12 cellular contexts compared by ENCODE assay signal in genomic region chr11:59151761-59152160, GRCh38. TPM values are rescaled to one million over a fixed set of nuclear protein-coding genes. Genes with fewer than 3 reads are reported as not detected.
A peak's percentile ranks its signal among the peaks of the same experiment; 100 is the strongest.
DNase-seq lines count a peak whose midpoint lies in the region; ATAC-seq, FAIRE-seq and TF ChIP-seq lines count a peak whose summit lies in the region.
"Had no signal": no experiment of that assay in that cellular context is flagged by ENCODE, and none has a peak within 500 bp of the region (broad histone marks: within the 10 kb centered on the region; RNA-seq: fewer than 3 reads in every experiment).

No MANE protein-coding gene starts in this region.

- no peak for TF ChIP-seq CTCF in endothelial cell (IDR thresholded peaks at IDR 0.05; ENCODE audit: unreplicated experiment)

- no peaks in the 10 kb centered on the region for H3K9me3 Mint-ChIP-seq in activated CD8-positive, alpha-beta T cell treated with anti-CD3 and anti-CD28 coated beads, Interleukin-2, amount 10 ng/mL, durations not matched to agents 7 days and 5 days (ENCODE audit: insufficient read depth)
- H3K9me3 Mint-ChIP-seq in endothelial cell (ENCODE audit: unreplicated experiment): no peaks in the 10 kb centered on the region

- ATAC-seq in GM18498 (IDR thresholded peaks at IDR 0.05; ENCODE audit: unreplicated experiment): peak; percentile 55
- peak; percentile 43 for ATAC-seq in GM19397 (IDR thresholded peaks at IDR 0.05; ENCODE audit: unreplicated experiment)
- ATAC-seq in HG03025 (IDR thresholded peaks at IDR 0.05; ENCODE audit: low FRiP score, unreplicated experiment): peak; percentile 76
- no peak for ATAC-seq in activated CD8-positive, alpha-beta T cell treated with anti-CD3 and anti-CD28 coated beads, Interleukin-2, amount 10 ng/mL, durations not matched to agents 7 days and 5 days
- ATAC-seq in HG02840 (IDR thresholded peaks at IDR 0.05; ENCODE audit: low FRiP score, unreplicated experiment): no peak

- FAIRE-seq in small intestine (lab: Jason Lieb, UNC): no peak
- FAIRE-seq: D721Med had no signal

- no peaks in the 10 kb centered on the region for H3K27me3 ChIP-seq in small intestine (ENCODE audit: control insufficient read depth in 2 of 2, insufficient read depth in 2 of 2, low read length in 2 of 2)

- no peaks in the 10 kb centered on the region for H3K4me1 ChIP-seq in small intestine (ENCODE audit: control insufficient read depth in 2 of 2, insufficient read depth in 1 of 2, low read depth in 1 of 2, low read length in 1 of 2)
- H3K4me1 ChIP-seq: parathyroid adenoma had no signal

- H3K4me3 Mint-ChIP-seq in activated CD8-positive, alpha-beta T cell treated with anti-CD3 and anti-CD28 coated beads, Interleukin-2, amount 10 ng/mL, durations not matched to agents 7 days and 5 days: no peak overlapping the region
- H3K4me3 Mint-ChIP-seq in endothelial cell (ENCODE audit: unreplicated experiment): no peak overlapping the region

- peaks cover 75% of the 10 kb centered on the region for H3K36me3 Mint-ChIP-seq in activated CD8-positive, alpha-beta T cell treated with anti-CD3 and anti-CD28 coated beads, Interleukin-2, amount 10 ng/mL, durations not matched to agents 7 days and 5 days (ENCODE audit: low read depth)
- H3K36me3 Mint-ChIP-seq in endothelial cell (ENCODE audit: low read depth, unreplicated experiment): no peaks in the 10 kb centered on the region

- no peaks in the 10 kb centered on the region for H3K9me3 ChIP-seq in small intestine (ENCODE audit: control insufficient read depth, low read depth)

- no peak overlapping the region for H3K27ac ChIP-seq in small intestine (ENCODE audit: low read depth in 1 of 2, low read length in 1 of 2)
- H3K27ac ChIP-seq: parathyroid adenoma had no signal

- DNase-seq in activated CD8-positive, alpha-beta T cell treated with anti-CD3 and anti-CD28 coated beads, Interleukin-2, amount 10 ng/mL, durations not matched to agents 7 days and 5 days: no peak
- no peak for DNase-seq in small intestine
- DNase-seq in endothelial cell (ENCODE audit: low spot score): no peak
- no peak for DNase-seq in stimulated activated CD4-positive, alpha-beta T cell treated with anti-CD3 and anti-CD28 coated beads, Interleukin-4, amount 100 ng/mL, for 24 hours
- DNase-seq: activated CD4-positive, alpha-beta T cell treated with anti-CD3 and anti-CD28 coated beads, Interleukin-2, amount 50 U/mL, for 1 hour; NCI-H1930 had no signal

- H3K4me3 ChIP-seq in small intestine (ENCODE audit: low read depth in 1 of 2, low read length in 2 of 2): no peak overlapping the region

- peaks cover 59% of the 10 kb centered on the region for H3K4me1 Mint-ChIP-seq in activated CD8-positive, alpha-beta T cell treated with anti-CD3 and anti-CD28 coated beads, Interleukin-2, amount 10 ng/mL, durations not matched to agents 7 days and 5 days (ENCODE audit: low read depth)
- no peaks in the 10 kb centered on the region for H3K4me1 Mint-ChIP-seq in endothelial cell (ENCODE audit: unreplicated experiment)

- WGBS in small intestine, 3 donors: 83 to 89% (median 87%) methylated on average over 1 of the region's 1 CpG

- POLR2A ChIA-PET in activated CD8-positive, alpha-beta T cell treated with anti-CD3 and anti-CD28 coated beads, Interleukin-2, amount 10 ng/mL, durations not matched to agents 7 days and 5 days (lab: Charles Lee): interaction anchor here (1.0 to 1.6 kb wide), 2 partner anchors 9 to 574 kb away, joined by 3 to 4 read pairs; partner anchors contain the start of gene FAM111A

- H3K27ac Mint-ChIP-seq in activated CD8-positive, alpha-beta T cell treated with anti-CD3 and anti-CD28 coated beads, Interleukin-2, amount 10 ng/mL, durations not matched to agents 7 days and 5 days: peak overlapping the region; percentile 11
- no peak overlapping the region for H3K27ac Mint-ChIP-seq in endothelial cell (ENCODE audit: unreplicated experiment)

- no peaks in the 10 kb centered on the region for H3K27me3 Mint-ChIP-seq in activated CD8-positive, alpha-beta T cell treated with anti-CD3 and anti-CD28 coated beads, Interleukin-2, amount 10 ng/mL, durations not matched to agents 7 days and 5 days (ENCODE audit: low read depth)
- H3K27me3 Mint-ChIP-seq in endothelial cell (ENCODE audit: unreplicated experiment): no peaks in the 10 kb centered on the region

- peaks cover 2 to 7% of the 10 kb centered on the region in 2 donors for H3K36me3 ChIP-seq in small intestine (ENCODE audit: control insufficient read depth in 2 of 2, insufficient read depth in 2 of 2, low read length in 2 of 2)

- CTCF ChIA-PET in activated CD8-positive, alpha-beta T cell treated with anti-CD3 and anti-CD28 coated beads, Interleukin-2, amount 10 ng/mL, durations not matched to agents 7 days and 5 days (lab: Charles Lee): interaction anchor here (1.2 to 2.9 kb wide), 5 partner anchors 9 to 54 kb away, joined by 4 to 14 read pairs (median 5); partner anchors contain the start of genes DTX4 and FAM111A

RNA-seq across cellular contexts. Expression of gene FAM111A, which starts 9.1 kb away (rescaled TPM):
- 100 to 1,000 TPM; 154 to 167 TPM for total RNA-seq in activated CD8-positive, alpha-beta T cell treated with anti-CD3 and anti-CD28 coated beads, Interleukin-2, amount 10 ng/mL, durations not matched to agents 7 days and 5 days
- 10 to 100 TPM; 16.2 to 19.5 (median 17.9) TPM for polyA plus RNA-seq in small intestine
- total RNA-seq in endothelial cell (ENCODE audit: unreplicated experiment): 30.8 TPM

RNA-seq across cellular contexts. Expression of gene DTX4, which starts 20.2 kb away (rescaled TPM):
- total RNA-seq in activated CD8-positive, alpha-beta T cell treated with anti-CD3 and anti-CD28 coated beads, Interleukin-2, amount 10 ng/mL, durations not matched to agents 7 days and 5 days: under 1 TPM; 0.18 to 0.45 TPM
- polyA plus RNA-seq in small intestine: 10 to 100 TPM; 12.2 to 23.8 (median 21.0) TPM
- total RNA-seq in endothelial cell (ENCODE audit: unreplicated experiment): 29.4 TPM

RNA-seq across cellular contexts. Expression of gene FAM111B, which starts 44.7 kb away (rescaled TPM):
- 10 to 100 TPM; 66.2 to 69.0 TPM for total RNA-seq in activated CD8-positive, alpha-beta T cell treated with anti-CD3 and anti-CD28 coated beads, Interleukin-2, amount 10 ng/mL, durations not matched to agents 7 days and 5 days
- polyA plus RNA-seq in small intestine: 1 to 10 TPM in 1 of 3 donors, under 1 TPM in 2; 0.54 to 5.9 (median 0.89) TPM
- total RNA-seq in endothelial cell (ENCODE audit: unreplicated experiment): 3.4 TPM

Comparison
In these comparisons a context has a peak if more than half of its experiments do, and no peak if none do; other contexts are left out.
1. ATAC-seq: peak in GM18498 (single experiment), GM19397 (single experiment) and HG03025 (single experiment); none in activated CD8-positive, alpha-beta T cell treated with anti-CD3 and anti-CD28 coated beads, Interleukin-2, amount 10 ng/mL, durations not matched to agents 7 days and 5 days (single experiment) and HG02840 (single experiment).
2. RNA of gene DTX4, which starts 20.2 kb away (total RNA-seq): 29.4 TPM in endothelial cell (single experiment); 0.18 to 0.45 TPM in activated CD8-positive, alpha-beta T cell treated with anti-CD3 and anti-CD28 coated beads, Interleukin-2, amount 10 ng/mL, durations not matched to agents 7 days and 5 days; every median in the first group is over 10 times any median in the second.
3. RNA of gene FAM111B, which starts 44.7 kb away (total RNA-seq): 66.2 to 69.0 TPM in activated CD8-positive, alpha-beta T cell treated with anti-CD3 and anti-CD28 coated beads, Interleukin-2, amount 10 ng/mL, durations not matched to agents 7 days and 5 days; 3.4 TPM in endothelial cell (single experiment); every median in the first group is over 10 times any median in the second.